ENCODE assay signal across 28 cellular contexts in genomic region chr4:102632236-102632635, GRCh38.
"Had no signal": no experiment of that assay in that cellular context is flagged by ENCODE, and none has a peak within 500 bp of the region (broad histone marks: within the 10 kb centered on the region; RNA-seq: fewer than 3 reads in every experiment).

No MANE protein-coding gene starts in this region.

- H3K4me3 Mint-ChIP-seq: activated CD4-positive, alpha-beta memory T cell treated with anti-CD3 and anti-CD28 coated beads for 36 hours; activated naive CD8-positive, alpha-beta T cell treated with anti-CD3 and anti-CD28 coated beads, Interleukin-2, amount 10 ng/mL, durations not matched to agents 7 days and 5 days; activated T-cell treated with anti-CD3 and anti-CD28 coated beads, Interleukin-2, amount 50 U/mL, for 4 hours; activated T-helper 17 cell treated with anti-CD3 and anti-CD28 coated beads, Interleukin-2, amount 50 U/mL, for 72 hours; brain; nephron; stimulated activated effector memory CD8-positive, alpha-beta T cell treated with anti-CD3 and anti-CD28 coated beads, Interleukin-12 subunit alpha, Interleukin-12 subunit beta, amount 100 ng/mL, for 72 hours; stimulated activated naive CD8-positive, alpha-beta T cell treated with anti-CD3 and anti-CD28 coated beads, Interleukin-15, Interleukin-2, amounts not matched to agents 100 ng/mL and 50 ng/mL, for 24 hours; WTC11 had no signal

- H3K4me1 ChIP-seq: ascending aorta, lower lobe of right lung, prostate gland, sigmoid colon, upper lobe of left lung, vagina had no signal

- H3K27me3 ChIP-seq: ascending aorta, foreskin keratinocyte, heart left ventricle, ovary, sigmoid colon, upper lobe of left lung, vagina had no signal

- H3K36me3 ChIP-seq: ovary, prostate gland had no signal

- H3K27ac Mint-ChIP-seq: activated CD4-positive, alpha-beta memory T cell treated with anti-CD3 and anti-CD28 coated beads for 36 hours; activated naive CD8-positive, alpha-beta T cell treated with anti-CD3 and anti-CD28 coated beads, Interleukin-2, amount 10 ng/mL, durations not matched to agents 7 days and 5 days; activated T-helper 17 cell treated with anti-CD3 and anti-CD28 coated beads, Interleukin-2, amount 50 U/mL, for 72 hours; nephron; stimulated activated effector memory CD8-positive, alpha-beta T cell treated with anti-CD3 and anti-CD28 coated beads, Interleukin-12 subunit alpha, Interleukin-12 subunit beta, amount 100 ng/mL, for 72 hours; stimulated activated naive CD8-positive, alpha-beta T cell treated with anti-CD3 and anti-CD28 coated beads, Interleukin-15, Interleukin-2, amounts not matched to agents 100 ng/mL and 50 ng/mL, for 24 hours; WTC11 had no signal

- H3K9me3 Mint-ChIP-seq: activated CD4-positive, alpha-beta memory T cell treated with anti-CD3 and anti-CD28 coated beads for 36 hours; activated naive CD8-positive, alpha-beta T cell treated with anti-CD3 and anti-CD28 coated beads, Interleukin-2, amount 10 ng/mL, durations not matched to agents 7 days and 5 days; activated T-cell treated with anti-CD3 and anti-CD28 coated beads, Interleukin-2, amount 50 U/mL, for 4 hours; activated T-helper 17 cell treated with anti-CD3 and anti-CD28 coated beads, Interleukin-2, amount 50 U/mL, for 72 hours; brain; nephron; stimulated activated effector memory CD8-positive, alpha-beta T cell treated with anti-CD3 and anti-CD28 coated beads, Interleukin-12 subunit alpha, Interleukin-12 subunit beta, amount 100 ng/mL, for 72 hours; stimulated activated naive CD8-positive, alpha-beta T cell treated with anti-CD3 and anti-CD28 coated beads, Interleukin-15, Interleukin-2, amounts not matched to agents 100 ng/mL and 50 ng/mL, for 24 hours; WTC11 had no signal

- ATAC-seq: activated T-cell treated with anti-CD3 and anti-CD28 coated beads, Interleukin-2, amount 50 U/mL, for 4 hours; activated T-helper 17 cell treated with anti-CD3 and anti-CD28 coated beads, Interleukin-2, amount 50 U/mL, for 72 hours; esophagus mucosa; foreskin keratinocyte; heart left ventricle; lower lobe of right lung; stimulated activated effector memory CD8-positive, alpha-beta T cell treated with anti-CD3 and anti-CD28 coated beads, Interleukin-12 subunit alpha, Interleukin-12 subunit beta, amount 100 ng/mL, for 72 hours; WTC11 had no signal

- DNase-seq: activated CD4-positive, alpha-beta memory T cell treated with anti-CD3 and anti-CD28 coated beads for 36 hours; activated naive CD8-positive, alpha-beta T cell treated with anti-CD3 and anti-CD28 coated beads, Interleukin-2, amount 10 ng/mL, durations not matched to agents 7 days and 5 days; activated T-cell treated with anti-CD3 and anti-CD28 coated beads, Interleukin-2, amount 50 U/mL, for 4 hours; foreskin keratinocyte; heart left ventricle; kidney glomerular epithelial cell; lower lobe of right lung; mesendoderm; ovary; retina; sigmoid colon; small intestine; stimulated activated CD4-positive, alpha-beta T cell treated with anti-CD3 and anti-CD28 coated beads, Interleukin-4, amount 100 ng/mL, for 24 hours; substantia nigra; SW 1271; T-helper 2 cell; upper lobe of left lung had no signal

- H3K27me3 Mint-ChIP-seq: activated CD4-positive, alpha-beta memory T cell treated with anti-CD3 and anti-CD28 coated beads for 36 hours; activated naive CD8-positive, alpha-beta T cell treated with anti-CD3 and anti-CD28 coated beads, Interleukin-2, amount 10 ng/mL, durations not matched to agents 7 days and 5 days; activated T-helper 17 cell treated with anti-CD3 and anti-CD28 coated beads, Interleukin-2, amount 50 U/mL, for 72 hours; brain; stimulated activated naive CD8-positive, alpha-beta T cell treated with anti-CD3 and anti-CD28 coated beads, Interleukin-15, Interleukin-2, amounts not matched to agents 100 ng/mL and 50 ng/mL, for 24 hours had no signal

- H3K4me3 ChIP-seq: ascending aorta, coronary artery, heart left ventricle, lower lobe of right lung, ovary, prostate gland, sigmoid colon, upper lobe of left lung, vagina had no signal

- H3K27ac ChIP-seq: ascending aorta, coronary artery, foreskin keratinocyte, lower lobe of right lung, ovary, prostate gland, sigmoid colon, upper lobe of left lung, vagina had no signal

- H3K9me3 ChIP-seq: ascending aorta, heart left ventricle, lower lobe of right lung, ovary, prostate gland, sigmoid colon, upper lobe of left lung, vagina had no signal

- H3K4me1 Mint-ChIP-seq: WTC11 had no signal
